ENCODE assay signal across 12 cellular contexts in genomic region chr10:56662765-56663447, GRCh38.
DNase-seq lines count a peak whose midpoint lies in the region; ATAC-seq, FAIRE-seq and TF ChIP-seq lines count a peak whose summit lies in the region.
"Had no signal": no experiment of that assay in that cellular context is flagged by ENCODE, and none has a peak within 500 bp of the region (broad histone marks: within the 10 kb centered on the region; RNA-seq: fewer than 3 reads in every experiment).

No MANE protein-coding gene starts in this region.

- no peak overlapping the region for H3K27ac Mint-ChIP-seq in osteocyte (ENCODE audit: unreplicated experiment)
- H3K27ac Mint-ChIP-seq: activated CD4-positive, alpha-beta T cell treated with anti-CD3 and anti-CD28 coated beads for 36 hours; type B pancreatic cell had no signal

- peak; percentile 79 for FAIRE-seq in GM18507 (lab: Jason Lieb, UNC)

- no peaks in the 10 kb centered on the region for H3K36me3 Mint-ChIP-seq in osteocyte (ENCODE audit: unreplicated experiment)
- H3K36me3 Mint-ChIP-seq: type B pancreatic cell had no signal

- peak; percentile 94 for ATAC-seq in GM19467 (IDR thresholded peaks at IDR 0.05; ENCODE audit: unreplicated experiment)
- ATAC-seq in HG02840 (IDR thresholded peaks at IDR 0.05; ENCODE audit: low FRiP score, unreplicated experiment): peak; percentile 95
- ATAC-seq in HG03432 (IDR thresholded peaks at IDR 0.05; ENCODE audit: unreplicated experiment): peak; percentile 97
- ATAC-seq: activated CD4-positive, alpha-beta T cell treated with anti-CD3 and anti-CD28 coated beads for 36 hours; left lung had no signal

- no peaks in the 10 kb centered on the region for H3K27me3 Mint-ChIP-seq in osteocyte (ENCODE audit: unreplicated experiment)
- H3K27me3 Mint-ChIP-seq: activated CD4-positive, alpha-beta T cell treated with anti-CD3 and anti-CD28 coated beads for 36 hours; type B pancreatic cell had no signal

- H3K4me1 Mint-ChIP-seq in osteocyte (ENCODE audit: unreplicated experiment): no peaks in the 10 kb centered on the region
- H3K4me1 Mint-ChIP-seq: activated CD4-positive, alpha-beta T cell treated with anti-CD3 and anti-CD28 coated beads for 36 hours had no signal

- peaks cover 3% of the 10 kb centered on the region for H3K9me3 Mint-ChIP-seq in osteocyte (ENCODE audit: unreplicated experiment)
- H3K9me3 Mint-ChIP-seq: type B pancreatic cell had no signal

- no peak for TF ChIP-seq CTCF in osteocyte (IDR thresholded peaks at IDR 0.05)

- no peak for DNase-seq in GM18507 (ENCODE audit: extremely low spot score, insufficient read length, low read depth)
- no peak for DNase-seq in OCI-M2 (lab: John Stamatoyannopoulos, UW; ENCODE audit: unreplicated experiment)
- no peak for DNase-seq in osteocyte (ENCODE audit: extremely low spot score, unreplicated experiment)
- DNase-seq in HCEC 1CT: no peak
- DNase-seq in superior temporal gyrus (ENCODE audit: extremely low spot score): no peak
- DNase-seq: activated CD4-positive, alpha-beta T cell treated with anti-CD3 and anti-CD28 coated beads for 36 hours; head of caudate nucleus; left lung had no signal

- no peak overlapping the region for H3K4me3 Mint-ChIP-seq in osteocyte (ENCODE audit: unreplicated experiment)
- H3K4me3 Mint-ChIP-seq: activated CD4-positive, alpha-beta T cell treated with anti-CD3 and anti-CD28 coated beads for 36 hours; type B pancreatic cell had no signal
